In genomic region chr3:172609750-172610149, GRCh38 we compare ENCODE assay signal across 32 cellular contexts.
"Had no signal": no experiment of that assay in that cellular context is flagged by ENCODE, and none has a peak within 500 bp of the region (broad histone marks: within the 10 kb centered on the region; RNA-seq: fewer than 3 reads in every experiment).

No MANE protein-coding gene starts in this region.

- H3K27me3 Mint-ChIP-seq: activated CD4-positive, alpha-beta memory T cell treated with anti-CD3 and anti-CD28 coated beads, Interleukin-2, amount 10 ng/mL, durations not matched to agents 7 days and 5 days; activated CD4-positive, alpha-beta T cell treated with anti-CD3 and anti-CD28 coated beads, Interleukin-2, amount 10 ng/mL, durations not matched to agents 7 days and 5 days; activated naive CD8-positive, alpha-beta T cell; activated T-cell treated with anti-CD3 and anti-CD28 coated beads, Interleukin-2, amount 50 U/mL, for 24 hours; central memory CD8-positive, alpha-beta T cell; effector memory CD8-positive, alpha-beta T cell had no signal

- H3K27me3 ChIP-seq: brain microvascular endothelial cell had no signal

- H3K4me3 Mint-ChIP-seq: activated CD4-positive, alpha-beta memory T cell treated with anti-CD3 and anti-CD28 coated beads, Interleukin-2, amount 10 ng/mL, durations not matched to agents 7 days and 5 days; activated CD4-positive, alpha-beta T cell treated with anti-CD3 and anti-CD28 coated beads, Interleukin-2, amount 10 ng/mL, durations not matched to agents 7 days and 5 days; activated naive CD8-positive, alpha-beta T cell; activated T-cell treated with anti-CD3 and anti-CD28 coated beads, Interleukin-2, amount 50 U/mL, for 24 hours; activated T-cell treated with anti-CD3 and anti-CD28 coated beads, Interleukin-2, amount 50 U/mL, for 72 hours; central memory CD8-positive, alpha-beta T cell; effector memory CD8-positive, alpha-beta T cell; WTC11 had no signal

- DNase-seq: activated CD4-positive, alpha-beta memory T cell treated with anti-CD3 and anti-CD28 coated beads, Interleukin-2, amount 10 ng/mL, durations not matched to agents 7 days and 5 days; activated CD4-positive, alpha-beta T cell treated with anti-CD3 and anti-CD28 coated beads for 1 hour; activated CD4-positive, alpha-beta T cell treated with anti-CD3 and anti-CD28 coated beads for 4 hours; activated CD4-positive, alpha-beta T cell treated with anti-CD3 and anti-CD28 coated beads, Interleukin-2, amount 10 ng/mL, durations not matched to agents 7 days and 5 days; activated CD4-positive, alpha-beta T cell treated with anti-CD3 and anti-CD28 coated beads, Interleukin-2, amount 50 U/mL, for 4 hours; activated CD8-positive, alpha-beta memory T cell treated with anti-CD3 and anti-CD28 coated beads, Interleukin-2, amount 50 U/mL, for 48 hours; activated effector memory CD4-positive, alpha-beta T cell treated with Interleukin-2 at 50 U/mL for 16 hours; activated gamma-delta T cell treated with Interleukin-2 at 50 U/mL for 16 hours; activated naive CD4-positive, alpha-beta T cell treated with anti-CD3 and anti-CD28 coated beads, Interleukin-2, amount 50 U/mL, for 16 hours; activated naive CD4-positive, alpha-beta T cell treated with Interleukin-2 at 50 U/mL for 16 hours; activated T-cell treated with anti-CD3 and anti-CD28 coated beads for 4 hours; activated T-cell treated with anti-CD3 and anti-CD28 coated beads, Interleukin-2, amount 50 U/mL, for 24 hours; activated T-cell treated with anti-CD3 and anti-CD28 coated beads, Interleukin-2, amount 50 U/mL, for 72 hours; amniotic stem cell; anterior cingulate cortex; brain microvascular endothelial cell; dermis blood vessel endothelial cell; effector CD4-positive, alpha-beta T cell; effector memory CD8-positive, alpha-beta T cell; foreskin fibroblast; head of caudate nucleus; T-helper 2 cell had no signal

- H3K27ac Mint-ChIP-seq: activated CD4-positive, alpha-beta memory T cell treated with anti-CD3 and anti-CD28 coated beads, Interleukin-2, amount 10 ng/mL, durations not matched to agents 7 days and 5 days; activated CD4-positive, alpha-beta T cell treated with anti-CD3 and anti-CD28 coated beads, Interleukin-2, amount 10 ng/mL, durations not matched to agents 7 days and 5 days; activated naive CD8-positive, alpha-beta T cell; activated T-cell treated with anti-CD3 and anti-CD28 coated beads, Interleukin-2, amount 50 U/mL, for 24 hours; activated T-cell treated with anti-CD3 and anti-CD28 coated beads, Interleukin-2, amount 50 U/mL, for 72 hours; effector memory CD8-positive, alpha-beta T cell; WTC11 had no signal

- ATAC-seq: activated T-cell treated with anti-CD3 and anti-CD28 coated beads, Interleukin-2, amount 50 U/mL, for 72 hours; effector memory CD8-positive, alpha-beta T cell; WTC11 had no signal

- H3K36me3 ChIP-seq: brain microvascular endothelial cell had no signal

- H3K9me3 Mint-ChIP-seq: activated T-cell treated with anti-CD3 and anti-CD28 coated beads, Interleukin-2, amount 50 U/mL, for 72 hours; effector memory CD8-positive, alpha-beta T cell had no signal

- H3K4me3 ChIP-seq: coronary artery had no signal

- FAIRE-seq: astrocyte, bronchial epithelial cell, endometrium, endothelial cell of umbilical vein, frontal cortex had no signal

- H3K27ac ChIP-seq: brain microvascular endothelial cell, coronary artery, epithelial cell of prostate had no signal

- H3K4me1 Mint-ChIP-seq: activated CD4-positive, alpha-beta T cell treated with anti-CD3 and anti-CD28 coated beads, Interleukin-2, amount 10 ng/mL, durations not matched to agents 7 days and 5 days; central memory CD8-positive, alpha-beta T cell had no signal
